Comparison of ENCODE assay signal across 15 cellular contexts in genomic region chr4:153418581-153418980, GRCh38. TPM values are rescaled to one million over a fixed set of nuclear protein-coding genes. Genes with fewer than 3 reads are reported as not detected.
DNase-seq lines count a peak whose midpoint lies in the region; ATAC-seq and TF ChIP-seq lines count a peak whose summit lies in the region.
"Had no signal": no experiment of that assay in that cellular context is flagged by ENCODE, and none has a peak within 500 bp of the region (broad histone marks: within the 10 kb centered on the region; RNA-seq: fewer than 3 reads in every experiment).

No MANE protein-coding gene starts in this region.

- H3K36me3 ChIP-seq in adipocyte (ENCODE audit: control insufficient read depth, insufficient read depth, low read length, severe bottlenecking): no peaks in the 10 kb centered on the region
- no peaks in the 10 kb centered on the region for H3K36me3 ChIP-seq in brain microvascular endothelial cell (replicated peaks)
- H3K36me3 ChIP-seq: BE2C had no signal

- in situ Hi-C loops in brain microvascular endothelial cell (cut with HindIII; ENCODE audit: low pct_ligation_motif_present, low sequenced_read_pairs): no loop called here

- no peak overlapping the region for H3K4me3 ChIP-seq in adipocyte (ENCODE audit: low read length)
- H3K4me3 ChIP-seq in brain microvascular endothelial cell (ENCODE audit: low read depth, low read length): no peak overlapping the region
- H3K4me3 ChIP-seq: testis had no signal

- no peak for TF ChIP-seq CTCF in brain microvascular endothelial cell (IDR thresholded peaks at IDR 0.05; ENCODE audit: low read depth, low read length, missing control alignments)
- TF ChIP-seq CTCF in GM10266 (IDR thresholded peaks at IDR 0.05; ENCODE audit: control insufficient read depth, insufficient read depth, low read depth, missing control alignments): no peak

- no peak overlapping the region for H3K27ac ChIP-seq in brain microvascular endothelial cell
- H3K27ac ChIP-seq: testis had no signal

- peaks cover 3% of the 10 kb centered on the region for H3K4me1 ChIP-seq in adipocyte (ENCODE audit: control insufficient read depth, insufficient read depth, low read length)
- H3K4me1 ChIP-seq: testis had no signal

- H3K9ac ChIP-seq in adipocyte (ENCODE audit: low read length): no peak overlapping the region

- no peak for ATAC-seq in HG03095 (IDR thresholded peaks at IDR 0.05; ENCODE audit: unreplicated experiment)
- ATAC-seq in HG03045 (IDR thresholded peaks at IDR 0.05; ENCODE audit: unreplicated experiment): no peak

- H3K27me3 ChIP-seq in adipocyte (replicated peaks; ENCODE audit: control insufficient read depth, insufficient read depth, low read length) (no peaks in the 10 kb centered on the region), brain microvascular endothelial cell (replicated peaks) (no peaks in the 10 kb centered on the region)
- H3K27me3 ChIP-seq: BE2C, testis had no signal

- no peaks in the 10 kb centered on the region for H3K9me3 ChIP-seq in adipocyte (ENCODE audit: control insufficient read depth, low read length)
- H3K9me3 ChIP-seq: BE2C, testis had no signal

- peak; percentile 91 for DNase-seq in COLO829 (ENCODE audit: low spot score)
- peak; percentile 35 for DNase-seq in HT1080 (ENCODE audit: low read depth)
- DNase-seq in adipocyte (ENCODE audit: low read depth): peak; percentile 50
- peak; percentile 69 for DNase-seq in islet precursor cell
- DNase-seq in brain microvascular endothelial cell: no peak
- no peak for DNase-seq in GM10266 (ENCODE audit: extremely low spot score)
- DNase-seq: activated CD4-positive, alpha-beta memory T cell treated with anti-CD3 and anti-CD28 coated beads, Interleukin-2, amount 10 ng/mL, durations not matched to agents 7 days and 5 days; activated gamma-delta T cell treated with Interleukin-2 at 50 U/mL for 16 hours; BE2C; effector CD8-positive, alpha-beta T cell; kidney glomerular epithelial cell; SIG-M5; testis had no signal

RNA-seq across cellular contexts. Expression of gene TMEM131L, which starts 47.6 kb away (rescaled TPM):
- 9.9 and 10.0 TPM in 2 replicates for total RNA-seq in HT1080 (2014; rRNA removed; shearing (Covaris generic))
- polyA plus RNA-seq in HT1080 (2015; cell fraction: cytosol; rRNA removed): 3.6 and 5.1 TPM in 2 replicates
- 18.0 and 19.0 TPM in 2 replicates for polyA plus RNA-seq in HT1080 (2015; cell fraction: nucleus; rRNA removed)

Comparison
In these comparisons a context has a peak if more than half of its experiments do, and no peak if none do; other contexts are left out.
1. DNase-seq: peak in COLO829 (single experiment), HT1080 (single experiment), adipocyte (single experiment) and islet precursor cell (single experiment); none in brain microvascular endothelial cell (single experiment) and GM10266 (single experiment).